15 cellular contexts compared by ENCODE assay signal in the genomic region with DNA sequence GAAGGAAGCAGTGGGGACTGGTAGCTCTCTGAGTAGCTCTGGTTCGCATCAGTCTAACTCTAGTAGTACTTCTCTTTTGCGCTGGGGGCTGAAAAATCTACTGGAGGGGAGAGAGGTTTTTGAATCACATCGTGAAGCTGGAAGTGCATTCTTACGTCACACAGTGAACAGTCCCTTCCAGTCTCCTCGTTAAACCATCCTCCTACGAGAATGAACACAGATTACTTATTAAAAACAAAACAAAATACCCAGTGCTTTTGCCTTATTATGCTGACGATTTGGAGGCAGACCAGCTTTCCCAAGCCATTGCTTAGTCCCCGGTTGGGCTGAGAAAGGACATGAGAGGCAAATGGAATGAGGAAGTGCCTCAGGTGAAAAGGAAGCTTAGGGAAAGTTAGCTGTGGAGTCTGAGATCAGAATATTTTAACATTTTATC. TPM values are rescaled to one million over a fixed set of nuclear protein-coding genes. Genes with fewer than 3 reads are reported as not detected.
A peak's percentile ranks its signal among the peaks of the same experiment; 100 is the strongest.
DNase-seq lines count a peak whose midpoint lies in the region; ATAC-seq and TF ChIP-seq lines count a peak whose summit lies in the region.
"Had no signal": no experiment of that assay in that cellular context is flagged by ENCODE, and none has a peak within 500 bp of the region (broad histone marks: within the 10 kb centered on the region; RNA-seq: fewer than 3 reads in every experiment).

No MANE protein-coding gene starts in this region.

- in situ Hi-C loops in transverse colon (cut with MboI; ENCODE audit: low pct_ligation_motif_present in 1 of 4, low pct_unique_long_range_greater_than_20kb in 1 of 4, low sequenced_read_pairs in 3 of 4) = no loop called here
- in situ Hi-C loops in brain microvascular endothelial cell (cut with HindIII; ENCODE audit: low pct_ligation_motif_present, low sequenced_read_pairs) = no loop called here

- no peak for TF ChIP-seq CTCF in kidney epithelial cell (IDR thresholded peaks at IDR 0.05; ENCODE audit: insufficient read depth, low read length, poor library complexity, severe bottlenecking)
- no peak for TF ChIP-seq CTCF in transverse colon (IDR thresholded peaks at IDR 0.05)
- no peak for TF ChIP-seq CTCF in brain microvascular endothelial cell (IDR thresholded peaks at IDR 0.05; ENCODE audit: low read depth, low read length, missing control alignments)
- TF ChIP-seq CTCF in BE2C (IDR thresholded peaks at IDR 0.05; ENCODE audit: low read depth, low read length) = no peak

- H3K36me3 Mint-ChIP-seq in stimulated activated memory B cell treated with anti-CD40 and anti-IgM and Interleukin-4, amounts not matched to agents 10 μg/mL and 1 μg/mL and 100 μg/mL, for 72 hours = no peaks in the 10 kb centered on the region

- intact Hi-C loops in transverse colon (cut with DNase I; ENCODE audit: low total_unique reads) = no loop called here

- H3K9me3 ChIP-seq in adipocyte (ENCODE audit: control insufficient read depth, low read length) (no peaks in the 10 kb centered on the region), transverse colon (no peaks in the 10 kb centered on the region), BE2C (no peaks in the 10 kb centered on the region)

- H3K27me3 Mint-ChIP-seq in stimulated activated memory B cell treated with anti-CD40 and anti-IgM and Interleukin-4, amounts not matched to agents 10 μg/mL and 1 μg/mL and 100 μg/mL, for 72 hours = peaks cover 42% of the 10 kb centered on the region

- no peak overlapping the region for H3K4me3 ChIP-seq in adipocyte (ENCODE audit: low read length)
- no peak overlapping the region for H3K4me3 ChIP-seq in kidney epithelial cell (ENCODE audit: low read depth, low read length)
- peak overlapping the region in 1 of 4 donors; percentile 6 for H3K4me3 ChIP-seq in transverse colon
- H3K4me3 ChIP-seq in brain microvascular endothelial cell (ENCODE audit: low read depth, low read length) = no peak overlapping the region
- H3K4me3 ChIP-seq in BE2C (ENCODE audit: low read depth, low read length) = no peak overlapping the region

- TF ChIP-seq EP300 in transverse colon (IDR thresholded peaks at IDR 0.05; ENCODE audit: low read depth) = no peak

- DNase-seq in NOMO-1 treated with DMSO at 0.1 percent for 48 hours (lab: John Stamatoyannopoulos, UW; ENCODE audit: unreplicated experiment) = peak; percentile 17
- DNase-seq in NOMO-1 treated with dmso at 0.1 percent for 144 hours (lab: John Stamatoyannopoulos, UW; ENCODE audit: unreplicated experiment) = no peak
- peak; percentile 36 for DNase-seq in adipocyte (ENCODE audit: low read depth)
- peak; percentile 53 for DNase-seq in kidney epithelial cell (ENCODE audit: low read depth)
- no peak for DNase-seq in transverse colon
- DNase-seq in brain microvascular endothelial cell = no peak
- DNase-seq in BE2C = no peak
- DNase-seq: activated T-cell treated with anti-CD3 and anti-CD28 coated beads, Interleukin-2, amount 50 U/mL, for 48 hours; erythroblast; GDM1; occipital lobe; RPMI8226; stimulated activated CD4-positive, alpha-beta T cell treated with anti-CD3 and anti-CD28 coated beads, Interleukin-4, amount 100 ng/mL, for 4 hours had no signal

- no peaks in the 10 kb centered on the region for H3K27me3 ChIP-seq in adipocyte (replicated peaks; ENCODE audit: control insufficient read depth, insufficient read depth, low read length)
- no peaks in the 10 kb centered on the region for H3K27me3 ChIP-seq in kidney epithelial cell (ENCODE audit: control insufficient read depth, insufficient read depth, low read length)
- no peaks in the 10 kb centered on the region for H3K27me3 ChIP-seq in transverse colon
- no peaks in the 10 kb centered on the region for H3K27me3 ChIP-seq in brain microvascular endothelial cell (replicated peaks)
- H3K27me3 ChIP-seq in BE2C = no peaks in the 10 kb centered on the region

- H3K36me3 ChIP-seq in adipocyte (ENCODE audit: control insufficient read depth, insufficient read depth, low read length, severe bottlenecking) (no peaks in the 10 kb centered on the region), kidney epithelial cell (ENCODE audit: control insufficient read depth, insufficient read depth, low read length) (no peaks in the 10 kb centered on the region), transverse colon (no peaks in the 10 kb centered on the region), brain microvascular endothelial cell (replicated peaks) (no peaks in the 10 kb centered on the region), BE2C (no peaks in the 10 kb centered on the region)

- no peaks in the 10 kb centered on the region for H3K9me3 Mint-ChIP-seq in stimulated activated memory B cell treated with anti-CD40 and anti-IgM and Interleukin-4, amounts not matched to agents 10 μg/mL and 1 μg/mL and 100 μg/mL, for 72 hours

- H3K4me1 Mint-ChIP-seq in stimulated activated memory B cell treated with anti-CD40 and anti-IgM and Interleukin-4, amounts not matched to agents 10 μg/mL and 1 μg/mL and 100 μg/mL, for 72 hours = no peaks in the 10 kb centered on the region
- H3K4me1 Mint-ChIP-seq: IgD-negative memory B cell had no signal

- H3K9ac ChIP-seq in adipocyte (ENCODE audit: low read length) = no peak overlapping the region

- no peak for TF ChIP-seq POLR2A in transverse colon (IDR thresholded peaks at IDR 0.05)

- H3K4me1 ChIP-seq in adipocyte (ENCODE audit: control insufficient read depth, insufficient read depth, low read length) = peaks cover 27% of the 10 kb centered on the region
- H3K4me1 ChIP-seq in transverse colon = peaks cover 0 to 9% (median 0%) of the 10 kb centered on the region in 4 donors
- H3K4me1 ChIP-seq in BE2C = peaks cover 8% of the 10 kb centered on the region

- peak overlapping the region in 3 of 4 donors; percentile 25 to 52 (median 44) for H3K27ac ChIP-seq in transverse colon
- H3K27ac ChIP-seq in brain microvascular endothelial cell = no peak overlapping the region

- 12 to 21% methylated on average over 7 to 8 of the region's 8 CpGs for WGBS in transverse colon (ENCODE audit: low coverage in 1 of 2), 2 donors

- ATAC-seq in stimulated activated memory B cell treated with anti-CD40 and anti-IgM and Interleukin-4, amounts not matched to agents 10 μg/mL and 1 μg/mL and 100 μg/mL, for 72 hours = no peak

- H3K27ac Mint-ChIP-seq in stimulated activated memory B cell treated with anti-CD40 and anti-IgM and Interleukin-4, amounts not matched to agents 10 μg/mL and 1 μg/mL and 100 μg/mL, for 72 hours = no peak overlapping the region
- H3K27ac Mint-ChIP-seq: IgD-negative memory B cell had no signal

- no peak overlapping the region for H3K4me3 Mint-ChIP-seq in stimulated activated memory B cell treated with anti-CD40 and anti-IgM and Interleukin-4, amounts not matched to agents 10 μg/mL and 1 μg/mL and 100 μg/mL, for 72 hours
- H3K4me3 Mint-ChIP-seq: IgD-negative memory B cell had no signal

RNA-seq across cellular contexts. Expression of gene HUNK, which starts 16.1 kb away (rescaled TPM):
- total RNA-seq in kidney epithelial cell (2.8 and 3.1 TPM in 2 replicates), transverse colon (1 to 10 TPM; 1.8 to 6.7 (median 3.9) TPM)
- polyA plus RNA-seq in BE2C (2012; ENCODE audit: insufficient read depth, insufficient read length, low read depth) = 1.2 TPM
- polyA plus RNA-seq: IgD-negative memory B cell had no signal

Comparison
In these comparisons a context has a peak if more than half of its experiments do, and no peak if none do; other contexts are left out.
1. DNase-seq: peak in NOMO-1 treated with DMSO at 0.1 percent for 48 hours (single experiment), adipocyte (single experiment) and kidney epithelial cell (single experiment); none in NOMO-1 treated with dmso at 0.1 percent for 144 hours (single experiment), transverse colon (single experiment), brain microvascular endothelial cell (single experiment) and BE2C (single experiment).